In genomic region chr19:29680447-29680846, GRCh38 we compare ENCODE assay signal across 1 cellular context.
A peak's percentile ranks its signal among the peaks of the same experiment; 100 is the strongest.
TF ChIP-seq lines count a peak whose summit lies in the region.

No MANE protein-coding gene starts in this region.

TF ChIP-seq in GM12878, 131 proteins besides CTCF, POLR2A, EP300 and RAD21 (continued from another document and continues in another):
- TF ChIP-seq E4F1 (IDR thresholded peaks at IDR 0.05; ENCODE audit: borderline replicate concordance, partially characterized antibody) (no peak), YY1 (IDR thresholded peaks at IDR 0.05; ENCODE audit: low read depth, low read length) (no peak), ZNF592 (IDR thresholded peaks at IDR 0.05) (0 out of 2 replicates have a peak, but pooled peaks have one; percentile 30), EGR1 (IDR thresholded peaks at IDR 0.05; ENCODE audit: borderline replicate concordance in 1 of 2, low read depth in 2 of 2, low read length in 2 of 2) (no peak), CBX5 (IDR thresholded peaks at IDR 0.05; ENCODE audit: low read depth) (no peak), RBBP5 (conservative IDR thresholded peaks at IDR 0.05) (no peak), IRF4 (IDR thresholded peaks at IDR 0.05; ENCODE audit: low read depth, low read length) (no peak), ZBED1 (IDR thresholded peaks at IDR 0.05; ENCODE audit: borderline replicate concordance) (no peak), TCF12 (IDR thresholded peaks at IDR 0.05; ENCODE audit: low read depth, low read length) (no peak), TCF3 (IDR thresholded peaks at IDR 0.05; ENCODE audit: borderline replicate concordance, insufficient read depth, low read depth, low read length) (no peak), RELA (IDR thresholded peaks at IDR 0.05; ENCODE audit: borderline replicate concordance, partially characterized antibody) (no peak), SUZ12 (IDR thresholded peaks at IDR 0.05; ENCODE audit: unreplicated experiment) (no peak), RFX5 (IDR thresholded peaks at IDR 0.05; ENCODE audit: low read depth, low read length) (no peak), LARP7 (IDR thresholded peaks at IDR 0.05) (no peak), ZNF274 (IDR thresholded peaks at IDR 0.05; ENCODE audit: insufficient read depth, insufficient read length) (no peak), E2F8 (IDR thresholded peaks at IDR 0.05; ENCODE audit: low read depth, partially characterized antibody) (no peak), SIN3A (IDR thresholded peaks at IDR 0.05; ENCODE audit: low read depth, low read length) (no peak), BRCA1 (IDR thresholded peaks at IDR 0.05; ENCODE audit: low read depth, low read length) (no peak), PBX3 (IDR thresholded peaks at IDR 0.05; ENCODE audit: insufficient replicate concordance, low read depth, low read length) (no peak), TAF1 (IDR thresholded peaks at IDR 0.05; ENCODE audit: borderline replicate concordance, low read depth, low read length) (peak; percentile 50; the same call in 1 of the 2 replicates), ELK1 (IDR thresholded peaks at IDR 0.05; ENCODE audit: low read depth, low read length) (0 out of 2 replicates have a peak, but pooled peaks have one; percentile 27), TCF7 (IDR thresholded peaks at IDR 0.05; ENCODE audit: borderline replicate concordance) (no peak), RUNX3 (IDR thresholded peaks at IDR 0.05; ENCODE audit: low read length) (peak; percentile 80), MEF2B (IDR thresholded peaks at IDR 0.05; ENCODE audit: partially characterized antibody, poor library complexity, severe bottlenecking) (peak; percentile 28), BCL11A (IDR thresholded peaks at IDR 0.05; ENCODE audit: low read depth, low read length) (no peak), GABPA (IDR thresholded peaks at IDR 0.05; ENCODE audit: low read depth) (peak; percentile 69), STAT1 (conservative IDR thresholded peaks at IDR 0.05) (no peak), YBX1 (IDR thresholded peaks at IDR 0.05) (no peak), IRF5 (IDR thresholded peaks at IDR 0.05; ENCODE audit: borderline replicate concordance) (no peak), PRDM15 (CRISPR knock-in tag; IDR thresholded peaks at IDR 0.05) (no peak), SMC3 (IDR thresholded peaks at IDR 0.05; ENCODE audit: borderline replicate concordance, low read length) (0 out of 2 replicates have a peak, but pooled peaks have one; percentile 13), SP1 (IDR thresholded peaks at IDR 0.05; ENCODE audit: low read depth, low read length) (no peak), MLLT1 (IDR thresholded peaks at IDR 0.05) (0 out of 2 replicates have a peak, but pooled peaks have one; percentile 44), HDAC6 (IDR thresholded peaks at IDR 0.05; ENCODE audit: unreplicated experiment) (no peak), DPF2 (IDR thresholded peaks at IDR 0.05) (no peak; the same call in 1 of the 2 replicates), TARDBP (IDR thresholded peaks at IDR 0.05; ENCODE audit: borderline replicate concordance) (no peak), BCL3 (IDR thresholded peaks at IDR 0.05; ENCODE audit: borderline replicate concordance, insufficient read depth, low read depth, low read length, poor library complexity, severe bottlenecking) (no peak), ASH2L (IDR thresholded peaks at IDR 0.05; ENCODE audit: borderline replicate concordance, low read depth) (no peak), ATF3 (IDR thresholded peaks at IDR 0.05; ENCODE audit: borderline replicate concordance, extremely low read depth, low read depth, low read length) (no peak)
